Comparison of ENCODE assay signal across 8 cellular contexts in genomic region chr16:49858200-49859129, GRCh38. TPM values are rescaled to one million over a fixed set of nuclear protein-coding genes. Genes with fewer than 3 reads are reported as not detected.
DNase-seq lines count a peak whose midpoint lies in the region; ATAC-seq and TF ChIP-seq lines count a peak whose summit lies in the region.

No MANE protein-coding gene starts in this region.

- H3K18ac ChIP-seq in mesenchymal stem cell (ENCODE audit: low read depth in 1 of 2, low read length in 2 of 2) = peak overlapping the region; percentile 41 to 72

- peaks cover 78% of the 10 kb centered on the region for H3K27me3 Mint-ChIP-seq in dendritic cell treated with granulocyte-macrophage colony-stimulating factor and Interleukin-4, amounts not matched to agents 40 ng/mL and 50 ng/mL, for 4 days
- peaks cover 1 to 21% (median 10%) of the 10 kb centered on the region in 3 donors for H3K27me3 Mint-ChIP-seq in immature natural killer cell (ENCODE audit: low read depth in 3 of 3)

- no peaks in the 10 kb centered on the region for H3K9me3 Mint-ChIP-seq in dendritic cell treated with granulocyte-macrophage colony-stimulating factor and Interleukin-4, amounts not matched to agents 40 ng/mL and 50 ng/mL, for 4 days
- no peaks in the 10 kb centered on the region for H3K9me3 Mint-ChIP-seq in immature natural killer cell

- H3K4me3 ChIP-seq in Panc1 (ENCODE audit: low read depth in 2 of 2, low read length in 2 of 2) (peak overlapping the region; percentile 9 to 29; a peak in 2 of 4 replicates), mesenchymal stem cell (ENCODE audit: insufficient read depth in 1 of 2, low read depth in 1 of 2, low read length in 2 of 2) (peak overlapping the region; percentile 56 to 78)

- H3K4ac ChIP-seq in mesenchymal stem cell (ENCODE audit: low read depth in 1 of 2, low read length in 2 of 2) = no peak overlapping the region

- H3K9me3 ChIP-seq in Panc1 (ENCODE audit: control insufficient read depth, insufficient read depth, low read depth, low read length) (no peaks in the 10 kb centered on the region), mesenchymal stem cell (ENCODE audit: control insufficient read depth, low read length) (no peaks in the 10 kb centered on the region)

- peak overlapping the region in 1 of 2 experiments; percentile 89 for H3K23ac ChIP-seq in mesenchymal stem cell (ENCODE audit: low read length in 2 of 2)

- peak overlapping the region; percentile 63 for H2BK15ac ChIP-seq in mesenchymal stem cell (ENCODE audit: low read depth, poor library complexity, severe bottlenecking)

- no peak for TF ChIP-seq CTCF in Panc1 (IDR thresholded peaks at IDR 0.05)

- peaks cover 18% of the 10 kb centered on the region for H3K4me1 Mint-ChIP-seq in dendritic cell treated with granulocyte-macrophage colony-stimulating factor and Interleukin-4, amounts not matched to agents 40 ng/mL and 50 ng/mL, for 4 days (ENCODE audit: low read depth)
- peaks cover 8 to 12% of the 10 kb centered on the region in 2 donors for H3K4me1 Mint-ChIP-seq in immature natural killer cell

- no peak overlapping the region for H2BK120ac ChIP-seq in mesenchymal stem cell (ENCODE audit: low read depth, low read length)

- H2AK5ac ChIP-seq in mesenchymal stem cell (ENCODE audit: low read length, severe bottlenecking) = no peak overlapping the region

- H3K36me3 ChIP-seq in Panc1 (ENCODE audit: control insufficient read depth, insufficient read depth, low read length) (no peaks in the 10 kb centered on the region), mesenchymal stem cell (ENCODE audit: control insufficient read depth in 1 of 2, insufficient read depth in 2 of 2, low read depth in 1 of 2, low read length in 2 of 2) (no peaks in the 10 kb centered on the region)

- no peak overlapping the region for H3K14ac ChIP-seq in mesenchymal stem cell (ENCODE audit: low read length in 2 of 2)

- H3K4me3 Mint-ChIP-seq in dendritic cell treated with granulocyte-macrophage colony-stimulating factor and Interleukin-4, amounts not matched to agents 40 ng/mL and 50 ng/mL, for 4 days = peak overlapping the region; percentile 68
- no peak overlapping the region for H3K4me3 Mint-ChIP-seq in immature natural killer cell

- H3K27ac ChIP-seq in Panc1 (ENCODE audit: low read length) (no peak overlapping the region), mesenchymal stem cell (ENCODE audit: low read length, poor library complexity, severe bottlenecking) (no peak overlapping the region)

- POLR2A ChIA-PET in Panc1 (lab: Charles Lee) = no interaction called here

- H3K36me3 Mint-ChIP-seq in dendritic cell treated with granulocyte-macrophage colony-stimulating factor and Interleukin-4, amounts not matched to agents 40 ng/mL and 50 ng/mL, for 4 days (ENCODE audit: low read depth) = no peaks in the 10 kb centered on the region
- H3K36me3 Mint-ChIP-seq in immature natural killer cell = no peaks in the 10 kb centered on the region

- H3K27ac Mint-ChIP-seq in dendritic cell treated with granulocyte-macrophage colony-stimulating factor and Interleukin-4, amounts not matched to agents 40 ng/mL and 50 ng/mL, for 4 days = no peak overlapping the region
- no peak overlapping the region for H3K27ac Mint-ChIP-seq in immature natural killer cell

- no TSS peak for BruUV-seq in Panc1 (replicated peaks; lab: Mats Ljungman, UMichigan)

- H3K27me3 ChIP-seq in Panc1 (ENCODE audit: control insufficient read depth, insufficient read depth, low read length) (no peaks in the 10 kb centered on the region; the same call in none of the 2 replicates), mesenchymal stem cell (ENCODE audit: control insufficient read depth in 1 of 2, insufficient read depth in 1 of 2, low read length in 2 of 2) (peaks cover 28 to 29% of the 10 kb centered on the region in 2 experiments)

- H3K4me1 ChIP-seq in Panc1 (ENCODE audit: control insufficient read depth, insufficient read depth, low read length) = no peaks in the 10 kb centered on the region
- peaks cover 29% of the 10 kb centered on the region for H3K4me1 ChIP-seq in mesenchymal stem cell (ENCODE audit: control insufficient read depth, insufficient read depth, low read depth, low read length)

- H3K79me1 ChIP-seq in mesenchymal stem cell (replicated peaks; ENCODE audit: low read length, poor library complexity, severe bottlenecking) = peaks cover 2% of the 10 kb centered on the region

- peak overlapping the region; percentile 97 for H3K4me2 ChIP-seq in mesenchymal stem cell (ENCODE audit: low read length, poor library complexity, severe bottlenecking)

- H2BK5ac ChIP-seq in mesenchymal stem cell (ENCODE audit: low read depth, low read length, poor library complexity, severe bottlenecking) = no peak overlapping the region

- peak overlapping the region; percentile 69 for H4K8ac ChIP-seq in mesenchymal stem cell (ENCODE audit: low read length)

- H2BK12ac ChIP-seq in mesenchymal stem cell (ENCODE audit: low read length in 2 of 2) = peak overlapping the region in 1 of 2 experiments; percentile 19

- ATAC-seq in Panc1 = peak; percentile 23

- intact Hi-C loops in Panc1 (cut with micrococcal nuclease; ENCODE audit: unreplicated experiment) = no loop called here
- intact Hi-C loops in dendritic cell treated with granulocyte-macrophage colony-stimulating factor and Interleukin-4, amounts not matched to agents 40 ng/mL and 50 ng/mL, for 4 days (cut with micrococcal nuclease) = no loop called here

- WGBS in mesenchymal stem cell = 1% methylated on average over 70 of the region's 90 CpGs

- in situ Hi-C loops in Panc1 (cut with HindIII; ENCODE audit: low pct_unique_long_range_greater_than_20kb, low sequenced_read_pairs) = no loop called here

- H2AFZ ChIP-seq in mesenchymal stem cell (ENCODE audit: low read depth, low read length) = peak overlapping the region; percentile 86

- H3K9ac ChIP-seq in mesenchymal stem cell (ENCODE audit: low read length) = peak overlapping the region; percentile 59

- peak; percentile 91 for DNase-seq in DMS 273 (lab: John Stamatoyannopoulos, UW; ENCODE audit: unreplicated experiment)
- DNase-seq in Panc1 (ENCODE audit: low read depth, low spot score) = no peak
- DNase-seq in mesenchymal stem cell = peak; percentile 35
- DNase-seq in stimulated activated naive CD4-positive, alpha-beta T cell treated with Interleukin-2 at 50 U/mL for 16 hours (lab: John Stamatoyannopoulos, UW) = peak; percentile 34
- no peak for DNase-seq in GM19238 (ENCODE audit: insufficient read length, low spot score)
- no peak for DNase-seq in SHP77 treated with DMSO at 0.1 percent for 48 hours (lab: John Stamatoyannopoulos, UW)
- no peak for DNase-seq in immature natural killer cell

- CTCF ChIA-PET in Panc1 (lab: Charles Lee) = interaction anchor here (1.6 kb wide), 1 partner anchor 64 kb away, joined by 6 read pairs; no protein-coding TSS in a partner anchor

- no peak overlapping the region for H4K91ac ChIP-seq in mesenchymal stem cell (ENCODE audit: low read length)

RNA-seq across cellular contexts. Expression of gene ZNF423, which starts 2.6 kb away (rescaled TPM):
- total RNA-seq in Panc1 (2021; ENCODE audit: unreplicated experiment) = 0.49 TPM
- polyA plus RNA-seq in Panc1 (2012; ENCODE audit: insufficient read length) = 0.10 TPM
- polyA plus RNA-seq in mesenchymal stem cell (2013, experiment 1 of 2) = 1.4 TPM
- polyA plus RNA-seq in mesenchymal stem cell (2013, experiment 2 of 2) = 1.6 TPM
- not detected for polyA plus RNA-seq in immature natural killer cell

Comparison
In these comparisons a context has a peak if more than half of its experiments do, and no peak if none do; other contexts are left out.
1. DNase-seq: peak in DMS 273 (single experiment), mesenchymal stem cell (single experiment) and stimulated activated naive CD4-positive, alpha-beta T cell treated with Interleukin-2 at 50 U/mL for 16 hours (single experiment); none in Panc1 (single experiment), GM19238 (single experiment), SHP77 treated with DMSO at 0.1 percent for 48 hours (single experiment) and immature natural killer cell (0 of 3).